ENCODE assay signal across 26 cellular contexts in genomic region chr2:37876227-37876626, GRCh38.
"Had no signal": no experiment of that assay in that cellular context is flagged by ENCODE, and none has a peak within 500 bp of the region (broad histone marks: within the 10 kb centered on the region; RNA-seq: fewer than 3 reads in every experiment).

No MANE protein-coding gene starts in this region.

- H3K4me3 Mint-ChIP-seq: activated naive CD8-positive, alpha-beta T cell; activated T-cell treated with anti-CD3 and anti-CD28 coated beads, Interleukin-2, amount 50 U/mL, for 24 hours; naive B cell; stimulated activated memory B cell treated with anti-CD40 and anti-IgM and Interleukin-4, amounts not matched to agents 10 μg/mL and 1 μg/mL and 100 μg/mL, for 72 hours; T-helper 1 cell treated with Interleukin-12 subunit alpha and Interleukin-12 subunit beta and Interleukin-4 antibody, amounts not matched to agents 30 μg/mL and 1 μg/mL, for 36 hours; WTC11 had no signal

- H3K27ac Mint-ChIP-seq: activated naive CD8-positive, alpha-beta T cell; activated T-cell treated with anti-CD3 and anti-CD28 coated beads, Interleukin-2, amount 50 U/mL, for 24 hours; activated T-helper 2 cell treated with anti-CD3 and anti-CD28 coated beads, Interferon-gamma antibody, Interleukin-2, Interleukin-4, amounts not matched to agents 10 μg/mL and 5 μg/mL and 100 μg/mL, durations not matched to agents 14 hours and 24 hours and 36 hours; naive B cell; stimulated activated memory B cell treated with anti-CD40 and anti-IgM and Interleukin-4, amounts not matched to agents 10 μg/mL and 1 μg/mL and 100 μg/mL, for 72 hours; T-helper 1 cell treated with Interleukin-12 subunit alpha and Interleukin-12 subunit beta and Interleukin-4 antibody, amounts not matched to agents 30 μg/mL and 1 μg/mL, for 36 hours; WTC11 had no signal

- H3K27ac ChIP-seq: adrenal gland, ascending aorta, brain microvascular endothelial cell had no signal

- H3K9me3 ChIP-seq: adrenal gland, ascending aorta, gastrocnemius medialis, mucosa of descending colon, stomach, transverse colon had no signal

- H3K4me3 ChIP-seq: adrenal gland, ascending aorta, gastrocnemius medialis, mucosa of descending colon, skin epidermis, stomach, transverse colon had no signal

- H3K36me3 ChIP-seq: adrenal gland, ascending aorta, brain microvascular endothelial cell, gastrocnemius medialis, stomach, transverse colon had no signal

- H3K36me3 Mint-ChIP-seq: activated naive CD8-positive, alpha-beta T cell; naive B cell; stimulated activated memory B cell treated with anti-CD40 and anti-IgM and Interleukin-4, amounts not matched to agents 10 μg/mL and 1 μg/mL and 100 μg/mL, for 72 hours; WTC11 had no signal

- DNase-seq: activated naive CD4-positive, alpha-beta T cell; activated T-cell treated with anti-CD3 and anti-CD28 coated beads, Interleukin-2, amount 50 U/mL, for 24 hours; adrenal gland; brain microvascular endothelial cell; central memory CD4-positive, alpha-beta T cell; dermis blood vessel endothelial cell; effector memory CD4-positive, alpha-beta T cell; gastrocnemius medialis; head of caudate nucleus; hypothalamus; mesendoderm; mucosa of descending colon; naive B cell; right cardiac atrium; stimulated activated CD4-positive, alpha-beta T cell treated with anti-CD3 and anti-CD28 coated beads, Interleukin-2, amount 100 ng/mL, for 24 hours; stomach; T1000; transverse colon had no signal

- ATAC-seq: esophagus mucosa; gastrocnemius medialis; stimulated activated memory B cell treated with anti-CD40 and anti-IgM and Interleukin-4, amounts not matched to agents 10 μg/mL and 1 μg/mL and 100 μg/mL, for 72 hours had no signal

- H3K27me3 ChIP-seq: adrenal gland, ascending aorta, brain microvascular endothelial cell, gastrocnemius medialis, transverse colon had no signal

- H3K9me3 Mint-ChIP-seq: activated T-cell treated with anti-CD3 and anti-CD28 coated beads, Interleukin-2, amount 50 U/mL, for 24 hours; activated T-helper 2 cell treated with anti-CD3 and anti-CD28 coated beads, Interferon-gamma antibody, Interleukin-2, Interleukin-4, amounts not matched to agents 10 μg/mL and 5 μg/mL and 100 μg/mL, durations not matched to agents 14 hours and 24 hours and 36 hours; naive B cell; stimulated activated memory B cell treated with anti-CD40 and anti-IgM and Interleukin-4, amounts not matched to agents 10 μg/mL and 1 μg/mL and 100 μg/mL, for 72 hours; T-helper 1 cell treated with Interleukin-12 subunit alpha and Interleukin-12 subunit beta and Interleukin-4 antibody, amounts not matched to agents 30 μg/mL and 1 μg/mL, for 36 hours; WTC11 had no signal
